In genomic region chr6:157056275-157056674, GRCh38 we compare ENCODE assay signal across 11 cellular contexts.
DNase-seq lines count a peak whose midpoint lies in the region; ATAC-seq and TF ChIP-seq lines count a peak whose summit lies in the region.
"Had no signal": no experiment of that assay in that cellular context is flagged by ENCODE, and none has a peak within 500 bp of the region (broad histone marks: within the 10 kb centered on the region; RNA-seq: fewer than 3 reads in every experiment).

No MANE protein-coding gene starts in this region.

- no peaks in the 10 kb centered on the region for H3K9me3 Mint-ChIP-seq in activated naive CD4-positive, alpha-beta T cell treated with anti-CD3 and anti-CD28 coated beads, Interleukin-2, amount 50 U/mL, for 24 hours
- H3K9me3 Mint-ChIP-seq in chondrocyte (ENCODE audit: low read depth): no peaks in the 10 kb centered on the region

- DNase-seq in NCI-H2227 (lab: John Stamatoyannopoulos, UW; ENCODE audit: unreplicated experiment) (peak; percentile 5), NCI-H2227 treated with DMSO at 0.1 percent for 48 hours (lab: John Stamatoyannopoulos, UW) (no peak), RPMI8226 (no peak), NCI-H748 (lab: John Stamatoyannopoulos, UW; ENCODE audit: unreplicated experiment) (no peak), chondrocyte (ENCODE audit: low spot score) (no peak)
- peak; percentile 60 for DNase-seq in stimulated activated CD4-positive, alpha-beta T cell treated with anti-CD3 and anti-CD28 coated beads, Interleukin-4, amount 100 ng/mL, for 24 hours
- DNase-seq: Calu3, NCI-H1436 treated with DMSO at 0.1 percent for 48 hours, stomach had no signal

- no peak for TF ChIP-seq CTCF in chondrocyte (IDR thresholded peaks at IDR 0.05)

- H3K27me3 Mint-ChIP-seq in activated naive CD4-positive, alpha-beta T cell treated with anti-CD3 and anti-CD28 coated beads, Interleukin-2, amount 50 U/mL, for 24 hours: no peaks in the 10 kb centered on the region
- no peaks in the 10 kb centered on the region for H3K27me3 Mint-ChIP-seq in chondrocyte (ENCODE audit: low read depth)

- peak overlapping the region; percentile 96 for H3K27ac Mint-ChIP-seq in activated naive CD4-positive, alpha-beta T cell treated with anti-CD3 and anti-CD28 coated beads, Interleukin-2, amount 50 U/mL, for 24 hours
- no peak overlapping the region for H3K27ac Mint-ChIP-seq in chondrocyte (ENCODE audit: unreplicated experiment)

- H3K4me3 Mint-ChIP-seq in activated naive CD4-positive, alpha-beta T cell treated with anti-CD3 and anti-CD28 coated beads, Interleukin-2, amount 50 U/mL, for 24 hours: peak overlapping the region; percentile 55
- H3K4me3 Mint-ChIP-seq in chondrocyte (ENCODE audit: unreplicated experiment): no peak overlapping the region

- peaks cover 63% of the 10 kb centered on the region for H3K4me1 Mint-ChIP-seq in activated naive CD4-positive, alpha-beta T cell treated with anti-CD3 and anti-CD28 coated beads, Interleukin-2, amount 50 U/mL, for 24 hours
- H3K4me1 Mint-ChIP-seq in chondrocyte (ENCODE audit: low read depth): peaks cover 19% of the 10 kb centered on the region

- peak; percentile 54 for ATAC-seq in HG03025 (IDR thresholded peaks at IDR 0.05; ENCODE audit: low FRiP score, unreplicated experiment)

- no peaks in the 10 kb centered on the region for H3K36me3 Mint-ChIP-seq in activated naive CD4-positive, alpha-beta T cell treated with anti-CD3 and anti-CD28 coated beads, Interleukin-2, amount 50 U/mL, for 24 hours
- H3K36me3 Mint-ChIP-seq in chondrocyte (ENCODE audit: low read depth): no peaks in the 10 kb centered on the region

Comparison
In these comparisons a context has a peak if more than half of its experiments do, and no peak if none do; other contexts are left out.
1. DNase-seq: peak in NCI-H2227 (single experiment) and stimulated activated CD4-positive, alpha-beta T cell treated with anti-CD3 and anti-CD28 coated beads, Interleukin-4, amount 100 ng/mL, for 24 hours (single experiment); none in NCI-H2227 treated with DMSO at 0.1 percent for 48 hours (single experiment), RPMI8226 (single experiment), NCI-H748 (single experiment) and chondrocyte (single experiment).